12 cellular contexts compared by ENCODE assay signal in genomic region chr2:238702691-238703415, GRCh38.
"Had no signal": no experiment of that assay in that cellular context is flagged by ENCODE, and none has a peak within 500 bp of the region (broad histone marks: within the 10 kb centered on the region; RNA-seq: fewer than 3 reads in every experiment).

No MANE protein-coding gene starts in this region.

- H3K4me1 ChIP-seq: body of pancreas, parathyroid adenoma, tibial nerve had no signal

- H3K27ac ChIP-seq: body of pancreas, parathyroid adenoma, tibial nerve had no signal

- H3K36me3 ChIP-seq: tibial nerve had no signal

- ATAC-seq: activated CD4-positive, CD25-positive, alpha-beta regulatory T cell treated with anti-CD3 and anti-CD28 coated beads, Interleukin-2, amount 50 U/mL, for 24 hours; activated CD8-positive, alpha-beta T cell treated with anti-CD3 and anti-CD28 coated beads for 36 hours; body of pancreas; natural killer cell treated with Interleukin-12 subunit alpha and Interleukin-12 subunit beta and Interleukin-15 and Interleukin-18, amount 100 ng/mL, for 72 hours had no signal

- DNase-seq: activated CD8-positive, alpha-beta T cell treated with anti-CD3 and anti-CD28 coated beads for 36 hours; activated naive CD4-positive, alpha-beta T cell treated with anti-CD3 and anti-CD28 coated beads, Interleukin-2, amount 50 U/mL, for 16 hours; activated T-cell treated with anti-CD3 and anti-CD28 coated beads for 4 hours; body of pancreas; erythroblast; hypothalamus; retina; small intestine had no signal

- H3K4me3 ChIP-seq: body of pancreas, tibial nerve had no signal

- H3K9me3 ChIP-seq: body of pancreas, tibial nerve had no signal

- H3K27me3 ChIP-seq: body of pancreas, tibial nerve had no signal
